Comparison of ENCODE assay signal across 11 cellular contexts in genomic region chr12:120228041-120228290, GRCh38. TPM values are rescaled to one million over a fixed set of nuclear protein-coding genes. Genes with fewer than 3 reads are reported as not detected.
A peak's percentile ranks its signal among the peaks of the same experiment; 100 is the strongest.
DNase-seq lines count a peak whose midpoint lies in the region; ATAC-seq, FAIRE-seq and TF ChIP-seq lines count a peak whose summit lies in the region.
"Had no signal": no experiment of that assay in that cellular context is flagged by ENCODE, and none has a peak within 500 bp of the region (broad histone marks: within the 10 kb centered on the region; RNA-seq: fewer than 3 reads in every experiment).

No MANE protein-coding gene starts in this region.

- no peak overlapping the region for H3K4me3 ChIP-seq in small intestine (ENCODE audit: low read depth in 1 of 2, low read length in 2 of 2)

- no peak for TF ChIP-seq CTCF in activated B cell treated with CpG ODN at 0.5 μM for 24 hours (IDR thresholded peaks at IDR 0.05)

- no peaks in the 10 kb centered on the region for H3K9me3 Mint-ChIP-seq in activated CD4-positive, alpha-beta T cell treated with anti-CD3 and anti-CD28 coated beads for 36 hours (ENCODE audit: low read depth)
- H3K9me3 Mint-ChIP-seq in activated B cell treated with CpG ODN at 0.5 μM for 24 hours (no peaks in the 10 kb centered on the region), immature natural killer cell (no peaks in the 10 kb centered on the region)
- H3K9me3 Mint-ChIP-seq: IgD-negative memory B cell had no signal

- CTCF ChIA-PET in activated CD4-positive, alpha-beta T cell treated with anti-CD3 and anti-CD28 coated beads for 36 hours (lab: Charles Lee) = interaction anchor here (0.6 to 11.0 kb wide), 36 partner anchors 10 to 392 kb away, joined by 3 to 518 read pairs (median 4); partner anchors contain the start of genes CIT, COX6A1, PXN and RNU4-1
- CTCF ChIA-PET in activated B cell treated with CpG ODN at 0.5 μM for 24 hours (lab: Charles Lee) = interaction anchor here (0.6 to 8.7 kb wide), 24 partner anchors 8 to 240 kb away, joined by 3 to 243 read pairs (median 6); partner anchors contain the start of genes PXN, RNU4-1, RNU4-2 and RPLP0

- no peaks in the 10 kb centered on the region for H3K27me3 ChIP-seq in small intestine (ENCODE audit: control insufficient read depth in 2 of 2, insufficient read depth in 2 of 2, low read length in 2 of 2)
- H3K27me3 ChIP-seq: dorsolateral prefrontal cortex, left lung had no signal

- H3K4me1 ChIP-seq in small intestine (ENCODE audit: control insufficient read depth in 2 of 2, insufficient read depth in 1 of 2, low read depth in 1 of 2, low read length in 1 of 2) = peaks cover 24 to 31% of the 10 kb centered on the region in 2 donors

- WGBS in small intestine, 3 donors = 18 to 37% (median 30%) methylated on average over 3 of the region's 3 CpGs

- no peaks in the 10 kb centered on the region for H3K9me3 ChIP-seq in small intestine (ENCODE audit: control insufficient read depth, low read depth)
- H3K9me3 ChIP-seq: left lung had no signal

- H3K27ac ChIP-seq in small intestine (ENCODE audit: low read depth in 1 of 2, low read length in 1 of 2) = peak overlapping the region; percentile 75 to 94

- peaks cover 79% of the 10 kb centered on the region for H3K4me1 Mint-ChIP-seq in activated CD4-positive, alpha-beta T cell treated with anti-CD3 and anti-CD28 coated beads for 36 hours
- H3K4me1 Mint-ChIP-seq in activated B cell treated with CpG ODN at 0.5 μM for 24 hours (peaks cover 41% of the 10 kb centered on the region), immature natural killer cell (peaks cover 90 to 96% of the 10 kb centered on the region in 2 donors)

- ATAC-seq in activated CD4-positive, alpha-beta T cell treated with anti-CD3 and anti-CD28 coated beads for 36 hours = no peak
- ATAC-seq in activated B cell treated with CpG ODN at 0.5 μM for 24 hours (ENCODE audit: low read depth) = peak; percentile 4

- H3K27me3 Mint-ChIP-seq in activated CD4-positive, alpha-beta T cell treated with anti-CD3 and anti-CD28 coated beads for 36 hours = no peaks in the 10 kb centered on the region
- H3K27me3 Mint-ChIP-seq in activated B cell treated with CpG ODN at 0.5 μM for 24 hours (peaks cover 25% of the 10 kb centered on the region), immature natural killer cell (ENCODE audit: low read depth in 3 of 3) (peaks cover 9 to 27% (median 13%) of the 10 kb centered on the region in 3 donors)

- H3K27ac Mint-ChIP-seq in activated CD4-positive, alpha-beta T cell treated with anti-CD3 and anti-CD28 coated beads for 36 hours = peak overlapping the region; percentile 79
- no peak overlapping the region for H3K27ac Mint-ChIP-seq in activated B cell treated with CpG ODN at 0.5 μM for 24 hours
- H3K27ac Mint-ChIP-seq in immature natural killer cell = peak overlapping the region; percentile 71 to 93 (median 86)
- H3K27ac Mint-ChIP-seq: IgD-negative memory B cell had no signal

- DNase-seq in activated CD4-positive, alpha-beta T cell treated with anti-CD3 and anti-CD28 coated beads for 36 hours = no peak
- DNase-seq in activated CD4-positive, alpha-beta T cell treated with anti-CD3 and anti-CD28 coated beads for 4 hours = no peak
- no peak for DNase-seq in activated B cell treated with CpG ODN at 0.5 μM for 24 hours
- DNase-seq in immature natural killer cell = no peak
- no peak for DNase-seq in small intestine
- DNase-seq in C1 segment of cervical spinal cord (lab: John Stamatoyannopoulos, UW) = no peak
- DNase-seq in HCEC 1CT = no peak
- DNase-seq in stimulated activated CD4-positive, alpha-beta T cell treated with anti-CD3 and anti-CD28 coated beads, Interleukin-2, amount 100 ng/mL, for 48 hours = no peak

- H3K36me3 ChIP-seq in small intestine (ENCODE audit: control insufficient read depth in 2 of 2, insufficient read depth in 2 of 2, low read length in 2 of 2) = no peaks in the 10 kb centered on the region

- POLR2A ChIA-PET in activated CD4-positive, alpha-beta T cell treated with anti-CD3 and anti-CD28 coated beads for 36 hours (lab: Charles Lee) = interaction anchor here (0.7 to 11.7 kb wide), 7 partner anchors 9 to 74 kb away, joined by 3 to 275 read pairs (median 7); partner anchors contain the start of genes PXN, RNU4-1, RNU4-2 and RPLP0
- POLR2A ChIA-PET in activated B cell treated with CpG ODN at 0.5 μM for 24 hours (lab: Charles Lee) = interaction anchor here (0.8 to 7.8 kb wide), 7 partner anchors 19 to 99 kb away, joined by 3 to 202 read pairs (median 10); partner anchors contain the start of genes PXN, RNU4-1, RNU4-2 and RPLP0

- peak overlapping the region; percentile 16 for H3K4me3 Mint-ChIP-seq in activated CD4-positive, alpha-beta T cell treated with anti-CD3 and anti-CD28 coated beads for 36 hours
- H3K4me3 Mint-ChIP-seq in activated B cell treated with CpG ODN at 0.5 μM for 24 hours (no peak overlapping the region), immature natural killer cell (peak overlapping the region; percentile 81 to 93 (median 87))

- intact Hi-C loops in activated CD4-positive, alpha-beta T cell treated with anti-CD3 and anti-CD28 coated beads for 36 hours (cut with DNase I, micrococcal nuclease) = loop anchor here (1.0 to 10.0 kb wide), 5 partner anchors 27 to 207 kb away; partner anchors contain the start of genes PXN (in 2 of the 2), RNU4-2 (in 2 of the 2), COX6A1 (in 1 of the 2) and RPLP0 (in 1 of the 2)
- intact Hi-C loops in activated B cell treated with CpG ODN at 0.5 μM for 24 hours (cut with micrococcal nuclease) = loop anchor here (1.0 to 2.0 kb wide), 5 partner anchors 25 to 202 kb away; partner anchors contain the start of genes PXN and RNU4-2

- peaks cover 8% of the 10 kb centered on the region for H3K36me3 Mint-ChIP-seq in activated CD4-positive, alpha-beta T cell treated with anti-CD3 and anti-CD28 coated beads for 36 hours (ENCODE audit: low read depth)
- no peaks in the 10 kb centered on the region for H3K36me3 Mint-ChIP-seq in activated B cell treated with CpG ODN at 0.5 μM for 24 hours (ENCODE audit: low read depth)
- peaks cover 0 to 11% (median 5%) of the 10 kb centered on the region in 3 donors for H3K36me3 Mint-ChIP-seq in immature natural killer cell
- H3K36me3 Mint-ChIP-seq: IgD-negative memory B cell had no signal

- no peak for FAIRE-seq in small intestine (lab: Jason Lieb, UNC)

RNA-seq across cellular contexts. Expression of gene RPLP0, which starts 27.1 kb away (rescaled TPM):
- 1,000 to 10,000 TPM; 3,424 to 4,221 TPM for total RNA-seq in activated CD4-positive, alpha-beta T cell treated with anti-CD3 and anti-CD28 coated beads for 36 hours
- 3,622 and 3,871 TPM in 2 replicates for total RNA-seq in activated B cell treated with CpG ODN at 0.5 μM for 24 hours
- polyA plus RNA-seq in immature natural killer cell = 1,000 to 10,000 TPM in 1 of 3 donors, 100 to 1,000 TPM in 2; 528 to 1,271 (median 768) TPM
- polyA plus RNA-seq in small intestine = 1,000 to 10,000 TPM; 2,529 to 5,599 (median 4,032) TPM

RNA-seq across cellular contexts. Expression of gene GCN1, which starts 33.5 kb away (rescaled TPM):
- 100 to 1,000 TPM; 125 to 139 TPM for total RNA-seq in activated CD4-positive, alpha-beta T cell treated with anti-CD3 and anti-CD28 coated beads for 36 hours
- total RNA-seq in activated B cell treated with CpG ODN at 0.5 μM for 24 hours = 116 and 155 TPM in 2 replicates
- polyA plus RNA-seq in immature natural killer cell (10 to 100 TPM in 2 of 3 donors, 1 to 10 TPM in 1; 9.7 to 26.4 (median 11.3) TPM), small intestine (10 to 100 TPM; 12.3 to 27.9 (median 14.1) TPM)

RNA-seq across cellular contexts. Expression of gene PXN, which starts 37.6 kb away (rescaled TPM):
- total RNA-seq in activated CD4-positive, alpha-beta T cell treated with anti-CD3 and anti-CD28 coated beads for 36 hours = 100 to 1,000 TPM in 1 of 2 experiments, 10 to 100 TPM in 1; 74.5 to 104 TPM
- total RNA-seq in activated B cell treated with CpG ODN at 0.5 μM for 24 hours = 1.7 and 2.9 TPM in 2 replicates
- polyA plus RNA-seq in immature natural killer cell (100 to 1,000 TPM; 132 to 310 (median 240) TPM), small intestine (100 to 1,000 TPM in 2 of 3 donors, 10 to 100 TPM in 1; 79.3 to 132 (median 103) TPM)

Comparison
In these comparisons a context has a peak if more than half of its experiments do, and no peak if none do; other contexts are left out.
1. RNA of gene PXN, which starts 37.6 kb away (total RNA-seq): 74.5 to 104 TPM in activated CD4-positive, alpha-beta T cell treated with anti-CD3 and anti-CD28 coated beads for 36 hours; 1.7 to 2.9 TPM in activated B cell treated with CpG ODN at 0.5 μM for 24 hours; every median in the first group is over 10 times any median in the second.